In genomic region chr17:42177684-42178083, GRCh38 we compare ENCODE assay signal across 17 cellular contexts. TPM values are rescaled to one million over a fixed set of nuclear protein-coding genes. Genes with fewer than 3 reads are reported as not detected.
DNase-seq lines count a peak whose midpoint lies in the region; ATAC-seq and TF ChIP-seq lines count a peak whose summit lies in the region.
"Had no signal": no experiment of that assay in that cellular context is flagged by ENCODE, and none has a peak within 500 bp of the region (broad histone marks: within the 10 kb centered on the region; RNA-seq: fewer than 3 reads in every experiment).

No MANE protein-coding gene starts in this region.

- no peak for TF ChIP-seq POLR2A in uterus (IDR thresholded peaks at IDR 0.05)

- no peak overlapping the region for H3K27ac Mint-ChIP-seq in CD4-positive, alpha-beta T cell
- peak overlapping the region; percentile 34 for H3K27ac Mint-ChIP-seq in T-helper 17 cell
- H3K27ac Mint-ChIP-seq in stimulated activated naive B cell treated with anti-CD40 and anti-IgM and Interleukin-4, amounts not matched to agents 10 μg/mL and 1 μg/mL and 100 μg/mL, for 72 hours = peak overlapping the region; percentile 43
- H3K27ac Mint-ChIP-seq: CD4-positive, CD25-positive, alpha-beta regulatory T cell; IgD-negative memory B cell had no signal

- H3K9me3 ChIP-seq in CD4-positive, alpha-beta T cell (ENCODE audit: control insufficient read depth, low read length) = no peaks in the 10 kb centered on the region
- H3K9me3 ChIP-seq in T-helper 17 cell (ENCODE audit: control insufficient read depth, low read length, poor library complexity, severe bottlenecking) = no peaks in the 10 kb centered on the region
- no peaks in the 10 kb centered on the region for H3K9me3 ChIP-seq in uterus
- H3K9me3 ChIP-seq in MG63 = no peaks in the 10 kb centered on the region

- H3K4me3 ChIP-seq in uterus (no peak overlapping the region), MG63 (no peak overlapping the region)
- H3K4me3 ChIP-seq: BLaER1 treated with 17β-estradiol and CSF1 and Interleukin-3, amounts not matched to agents 10 nM and 100 nM had no signal

- intact Hi-C loops in CD4-positive, alpha-beta T cell (cut with DNase I, micrococcal nuclease) = loop anchor here in 1 of 2 experiments (2.0 kb wide), 1 partner anchor 21 kb away; no protein-coding TSS in a partner anchor
- intact Hi-C loops in uterus (cut with DNase I; ENCODE audit: low total_unique reads) = no loop called here

- CTCF ChIA-PET in CD4-positive, alpha-beta T cell (lab: Charles Lee) = no interaction called here

- H3K27ac ChIP-seq in CD4-positive, alpha-beta T cell (ENCODE audit: low read depth, low read length) = no peak overlapping the region
- H3K27ac ChIP-seq in uterus = no peak overlapping the region
- H3K27ac ChIP-seq: BLaER1 treated with 17β-estradiol and CSF1 and Interleukin-3, amounts not matched to agents 10 nM and 100 nM had no signal

- no peaks in the 10 kb centered on the region for H3K9me3 Mint-ChIP-seq in CD4-positive, alpha-beta T cell
- no peaks in the 10 kb centered on the region for H3K9me3 Mint-ChIP-seq in stimulated activated naive B cell treated with anti-CD40 and anti-IgM and Interleukin-4, amounts not matched to agents 10 μg/mL and 1 μg/mL and 100 μg/mL, for 72 hours
- H3K9me3 Mint-ChIP-seq: IgD-negative memory B cell had no signal

- H3K4me3 Mint-ChIP-seq in CD4-positive, alpha-beta T cell = peak overlapping the region; percentile 48
- H3K4me3 Mint-ChIP-seq in T-helper 17 cell = no peak overlapping the region
- H3K4me3 Mint-ChIP-seq in stimulated activated naive B cell treated with anti-CD40 and anti-IgM and Interleukin-4, amounts not matched to agents 10 μg/mL and 1 μg/mL and 100 μg/mL, for 72 hours = no peak overlapping the region

- no peaks in the 10 kb centered on the region for H3K36me3 ChIP-seq in uterus
- no peaks in the 10 kb centered on the region for H3K36me3 ChIP-seq in MG63
- H3K36me3 ChIP-seq: BLaER1 treated with 17β-estradiol and CSF1 and Interleukin-3, amounts not matched to agents 10 nM and 100 nM had no signal

- no peaks in the 10 kb centered on the region for H3K27me3 ChIP-seq in CD4-positive, alpha-beta T cell (ENCODE audit: control insufficient read depth, insufficient read depth, low read length)
- H3K27me3 ChIP-seq in uterus = peaks cover 6 to 20% of the 10 kb centered on the region in 2 donors
- H3K27me3 ChIP-seq in MG63 = peaks cover 17% of the 10 kb centered on the region

- no peaks in the 10 kb centered on the region for H3K36me3 Mint-ChIP-seq in CD4-positive, alpha-beta T cell (ENCODE audit: low read depth)
- no peaks in the 10 kb centered on the region for H3K36me3 Mint-ChIP-seq in T-helper 17 cell (ENCODE audit: low read depth)
- peaks cover 23 to 28% of the 10 kb centered on the region in 2 donors for H3K36me3 Mint-ChIP-seq in stimulated activated naive B cell treated with anti-CD40 and anti-IgM and Interleukin-4, amounts not matched to agents 10 μg/mL and 1 μg/mL and 100 μg/mL, for 72 hours
- H3K36me3 Mint-ChIP-seq: CD4-positive, CD25-positive, alpha-beta regulatory T cell had no signal

- DNase-seq in DMS53 (lab: John Stamatoyannopoulos, UW) (peak; percentile 41), DMS53 treated with DMSO at 0.1 percent for 48 hours (lab: John Stamatoyannopoulos, UW; ENCODE audit: unreplicated experiment) (no peak), T-helper 17 cell (no peak), uterus (no peak), MG63 (no peak)
- no peak for DNase-seq in CD4-positive, alpha-beta T cell
- no peak for DNase-seq in stimulated activated naive B cell treated with anti-CD40 and anti-IgM and Interleukin-4, amounts not matched to agents 10 μg/mL and 1 μg/mL and 100 μg/mL, for 72 hours
- DNase-seq: 8988T; AML-193; Calu3; CD4-positive, CD25-positive, alpha-beta regulatory T cell; DMS153; GF-D8; KG1 had no signal

- peaks cover 38% of the 10 kb centered on the region for H3K27me3 Mint-ChIP-seq in CD4-positive, alpha-beta T cell
- H3K27me3 Mint-ChIP-seq in T-helper 17 cell = peaks cover 5% of the 10 kb centered on the region
- peaks cover 12 to 15% of the 10 kb centered on the region in 2 donors for H3K27me3 Mint-ChIP-seq in stimulated activated naive B cell treated with anti-CD40 and anti-IgM and Interleukin-4, amounts not matched to agents 10 μg/mL and 1 μg/mL and 100 μg/mL, for 72 hours

- no peak for ATAC-seq in CD4-positive, alpha-beta T cell (ENCODE audit: poor library complexity)
- ATAC-seq in T-helper 17 cell = no peak
- ATAC-seq in stimulated activated naive B cell treated with anti-CD40 and anti-IgM and Interleukin-4, amounts not matched to agents 10 μg/mL and 1 μg/mL and 100 μg/mL, for 72 hours (replicated peaks) = no peak
- ATAC-seq: HCT116 had no signal

- no peak for TF ChIP-seq CTCF in CD4-positive, alpha-beta T cell (IDR thresholded peaks at IDR 0.05)
- no peak for TF ChIP-seq CTCF in uterus (IDR thresholded peaks at IDR 0.05)

- H3K4me1 Mint-ChIP-seq in CD4-positive, alpha-beta T cell (ENCODE audit: low read depth) = peaks cover 27% of the 10 kb centered on the region
- peaks cover 28% of the 10 kb centered on the region for H3K4me1 Mint-ChIP-seq in T-helper 17 cell
- peaks cover 39 to 54% of the 10 kb centered on the region in 2 donors for H3K4me1 Mint-ChIP-seq in stimulated activated naive B cell treated with anti-CD40 and anti-IgM and Interleukin-4, amounts not matched to agents 10 μg/mL and 1 μg/mL and 100 μg/mL, for 72 hours

- peaks cover 0 to 10% of the 10 kb centered on the region in 2 donors for H3K4me1 ChIP-seq in uterus

- POLR2A ChIA-PET in CD4-positive, alpha-beta T cell (lab: Charles Lee) = no interaction called here

RNA-seq across cellular contexts. Expression of gene KCNH4, which starts 3.3 kb away (rescaled TPM):
- under 1 TPM; 0.17 to 0.25 TPM for total RNA-seq in CD4-positive, alpha-beta T cell
- total RNA-seq in T-helper 17 cell (under 1 TPM; 0.45 to 0.94 TPM), uterus (under 1 TPM in 1 of 4 donors, not detected in 3; 0.55 TPM)
- 0.46 TPM in 1 of 2 replicates, not detected in the other for total RNA-seq in MG63 (2014; rRNA removed; shearing (Covaris generic); ENCODE audit: low replicate concordance)
- total RNA-seq: Calu3 had no signal

RNA-seq across cellular contexts. Expression of gene HCRT, which starts 7.6 kb away (rescaled TPM):
- total RNA-seq in CD4-positive, alpha-beta T cell = not detected
- not detected for total RNA-seq in T-helper 17 cell
- 1 to 10 TPM in 1 of 4 donors, not detected in 3; 1.0 TPM for total RNA-seq in uterus
- total RNA-seq in MG63 (2014; rRNA removed; shearing (Covaris generic); ENCODE audit: low replicate concordance) = not detected in 2 replicates
- total RNA-seq: Calu3; CD4-positive, CD25-positive, alpha-beta regulatory T cell had no signal

RNA-seq across cellular contexts. Expression of gene GHDC, which starts 16.6 kb away (rescaled TPM):
- total RNA-seq in CD4-positive, alpha-beta T cell = 1 to 10 TPM; 6.8 to 8.3 TPM
- total RNA-seq in T-helper 17 cell (10 to 100 TPM; 12.4 to 13.5 TPM), uterus (10 to 100 TPM in 2 of 4 donors, 1 to 10 TPM in 2; 8.2 to 26.8 (median 17.5) TPM)
- total RNA-seq in MG63 (2014; rRNA removed; shearing (Covaris generic); ENCODE audit: low replicate concordance) = 6.0 and 8.9 TPM in 2 replicates

RNA-seq across cellular contexts. Expression of gene RAB5C, which starts 22.9 kb away (rescaled TPM):
- 10 to 100 TPM; 66.4 to 71.2 TPM for total RNA-seq in CD4-positive, alpha-beta T cell
- 10 to 100 TPM; 74.3 to 97.9 TPM for total RNA-seq in T-helper 17 cell
- 100 to 1,000 TPM in 1 of 4 donors, 10 to 100 TPM in 3; 51.7 to 105 (median 68.0) TPM for total RNA-seq in uterus
- 125 and 198 TPM in 2 replicates for total RNA-seq in MG63 (2014; rRNA removed; shearing (Covaris generic); ENCODE audit: low replicate concordance)

RNA-seq across cellular contexts. Expression of gene HSPB9, which starts 55.1 kb away (rescaled TPM):
- not detected for total RNA-seq in CD4-positive, alpha-beta T cell
- total RNA-seq in T-helper 17 cell (not detected), uterus (under 1 TPM in 1 of 4 donors, not detected in 3; 0.28 TPM)
- total RNA-seq in MG63 (2014; rRNA removed; shearing (Covaris generic); ENCODE audit: low replicate concordance) = not detected in 2 replicates
- total RNA-seq: CD4-positive, CD25-positive, alpha-beta regulatory T cell had no signal
